Comparison of ENCODE assay signal across 18 cellular contexts in the genomic region with DNA sequence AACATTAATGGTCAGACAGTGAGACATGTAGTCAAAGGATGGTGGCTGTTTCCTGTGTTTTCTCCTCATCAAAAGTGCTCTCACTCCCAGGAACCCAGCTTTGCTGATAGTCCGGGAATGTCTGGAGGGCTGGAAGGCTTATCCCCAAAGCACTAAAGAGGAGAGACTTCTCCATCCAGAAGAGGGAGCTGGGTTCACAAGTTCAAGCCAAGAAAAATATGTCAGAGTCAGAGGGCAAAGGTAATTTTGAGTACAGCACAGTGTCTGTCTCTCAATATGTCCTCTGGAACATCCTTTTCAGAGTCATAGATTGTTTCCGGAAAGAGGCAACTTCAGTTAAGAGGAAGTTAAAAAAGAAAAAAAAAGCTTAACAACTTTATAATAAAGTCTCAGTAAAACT.
DNase-seq lines count a peak whose midpoint lies in the region; ATAC-seq and TF ChIP-seq lines count a peak whose summit lies in the region.
"Had no signal": no experiment of that assay in that cellular context is flagged by ENCODE, and none has a peak within 500 bp of the region (broad histone marks: within the 10 kb centered on the region; RNA-seq: fewer than 3 reads in every experiment).

No MANE protein-coding gene starts in this region.

- no peaks in the 10 kb centered on the region for H3K79me1 ChIP-seq in mesendoderm (ENCODE audit: low read length)

- H3K27me3 ChIP-seq in PC-3 (ENCODE audit: low read length) (no peaks in the 10 kb centered on the region), cardiac muscle cell (no peaks in the 10 kb centered on the region), mesendoderm (ENCODE audit: insufficient read depth, low read length, poor library complexity) (no peaks in the 10 kb centered on the region)
- H3K27me3 ChIP-seq: testis had no signal

- no peak overlapping the region for H3K23ac ChIP-seq in mesendoderm (ENCODE audit: low read length)

- DNase-seq in EH (ENCODE audit: low read depth) = peak; percentile 15
- no peak for DNase-seq in PC-3
- peak; percentile 23 to 44 for DNase-seq in cardiac muscle cell (ENCODE audit: low read depth in 1 of 2, low spot score in 1 of 2)
- DNase-seq in mesendoderm = peak; percentile 63
- no peak for DNase-seq in stimulated activated CD4-positive, alpha-beta T cell treated with anti-CD3 and anti-CD28 coated beads, Interleukin-15, amount 100 ng/mL, for 24 hours
- DNase-seq in activated gamma-delta T cell treated with Interleukin-2 at 50 U/mL for 16 hours = no peak
- DNase-seq in globus pallidus (ENCODE audit: low spot score) = no peak
- DNase-seq: activated gamma-delta T cell; CD4-positive, CD25-positive, alpha-beta regulatory T cell; DMS153; effector CD8-positive, alpha-beta T cell; HFFc6; hypothalamus; kidney glomerular epithelial cell; NCI-H1092 treated with DMSO at 0.1 percent for 48 hours; T-cell; testis had no signal

- intact Hi-C loops in PC-3 (cut with micrococcal nuclease) = no loop called here

- no peaks in the 10 kb centered on the region for H3F3A ChIP-seq in PC-3 (ENCODE audit: low read length, unreplicated experiment)

- H2AK5ac ChIP-seq in mesendoderm (ENCODE audit: low read length) = no peak overlapping the region

- no peaks in the 10 kb centered on the region for H3K9me2 ChIP-seq in PC-3 (replicated peaks; ENCODE audit: low read length)

- no peak overlapping the region for H2BK120ac ChIP-seq in mesendoderm (ENCODE audit: low read depth, low read length)

- no peaks in the 10 kb centered on the region for H3K36me3 ChIP-seq in PC-3 (ENCODE audit: low read depth, low read length)
- H3K36me3 ChIP-seq in cardiac muscle cell = no peaks in the 10 kb centered on the region
- H3K36me3 ChIP-seq in mesendoderm (ENCODE audit: control insufficient read depth, insufficient read depth, low read length) = no peaks in the 10 kb centered on the region

- H4K8ac ChIP-seq in mesendoderm (ENCODE audit: low read depth, low read length) = no peak overlapping the region

- no peak overlapping the region for H3K56ac ChIP-seq in mesendoderm (ENCODE audit: low read length)

- no peak overlapping the region for H2BK5ac ChIP-seq in mesendoderm (ENCODE audit: low read length)

- H3K4me1 ChIP-seq in PC-3 (ENCODE audit: insufficient read depth, low read length) (peaks cover 6% of the 10 kb centered on the region; the same call in 1 of the 2 replicates), cardiac muscle cell (ENCODE audit: low read depth) (peaks cover 16% of the 10 kb centered on the region), mesendoderm (ENCODE audit: control insufficient read depth, low read depth, low read length) (no peaks in the 10 kb centered on the region)
- H3K4me1 ChIP-seq: testis had no signal

- H3K9ac ChIP-seq in PC-3 (ENCODE audit: low read length) (no peak overlapping the region), mesendoderm (ENCODE audit: low read length) (no peak overlapping the region)

- BruUV-seq in PC-3 (replicated peaks; lab: Mats Ljungman, UMichigan) = no TSS peak

- POLR2A ChIA-PET in PC-3 (lab: Charles Lee; ENCODE audit: unreplicated experiment) = interaction anchor here (0.6 to 0.7 kb wide), 2 partner anchors 39 to 1281 kb away, joined by 3 to 4 read pairs; no protein-coding TSS in a partner anchor

- no peak overlapping the region for H3K18ac ChIP-seq in mesendoderm (ENCODE audit: low read length)

- ATAC-seq in PC-3 (no peak), HG03432 (IDR thresholded peaks at IDR 0.05; ENCODE audit: unreplicated experiment) (no peak)
- ATAC-seq: T-cell had no signal

- no peak overlapping the region for H2AFZ ChIP-seq in PC-3 (ENCODE audit: low read length)

- H2BK15ac ChIP-seq in mesendoderm (replicated peaks; ENCODE audit: low read depth) = no peak overlapping the region

- H3K79me2 ChIP-seq in PC-3 (ENCODE audit: low read length) (no peaks in the 10 kb centered on the region), mesendoderm (ENCODE audit: control insufficient read depth, insufficient read depth, low read length) (no peaks in the 10 kb centered on the region)

- TF ChIP-seq CTCF in PC-3 (conservative IDR thresholded peaks at IDR 0.05; ENCODE audit: low read depth, low read length) (0 out of 2 replicates have a peak, but pooled peaks have one; percentile 23), cardiac muscle cell (IDR thresholded peaks at IDR 0.05; ENCODE audit: low read depth, low read length) (peak; percentile 7)

- WGBS in mesendoderm (ENCODE audit: extremely low coverage, insufficient coverage, low lambda C conversion rate) = no CpG with 5 or more reads among the region's 2 CpGs

- no peak overlapping the region for H3K4me3 ChIP-seq in PC-3 (ENCODE audit: low read length)
- no peak overlapping the region for H3K4me3 ChIP-seq in cardiac muscle cell
- H3K4me3 ChIP-seq in mesendoderm (ENCODE audit: low read length) = no peak overlapping the region
- H3K4me3 ChIP-seq: testis had no signal

- H3K4ac ChIP-seq in mesendoderm (ENCODE audit: low read depth, low read length) = no peak overlapping the region

- H3K9me3 ChIP-seq in PC-3 (ENCODE audit: low read length) = no peaks in the 10 kb centered on the region
- H3K9me3 ChIP-seq in cardiac muscle cell (ENCODE audit: low read depth) = no peaks in the 10 kb centered on the region
- H3K9me3 ChIP-seq: testis had no signal

- H3K4me2 ChIP-seq in PC-3 (ENCODE audit: low read length) (no peak overlapping the region), mesendoderm (ENCODE audit: low read length) (no peak overlapping the region)

- H4K5ac ChIP-seq in mesendoderm (ENCODE audit: low read length) = no peak overlapping the region

- H3K27ac ChIP-seq in PC-3 (ENCODE audit: low read length) (no peak overlapping the region), cardiac muscle cell (no peak overlapping the region), mesendoderm (ENCODE audit: low read depth, low read length) (no peak overlapping the region)

- H4K20me1 ChIP-seq in PC-3 (ENCODE audit: low read length) = no peaks in the 10 kb centered on the region

- CTCF ChIA-PET in PC-3 (lab: Charles Lee) = no interaction called here

Comparison
In these comparisons a context has a peak if more than half of its experiments do, and no peak if none do; other contexts are left out.
1. DNase-seq: peak in EH (single experiment), cardiac muscle cell (2 of 2) and mesendoderm (single experiment); none in PC-3 (single experiment), stimulated activated CD4-positive, alpha-beta T cell treated with anti-CD3 and anti-CD28 coated beads, Interleukin-15, amount 100 ng/mL, for 24 hours (single experiment), activated gamma-delta T cell treated with Interleukin-2 at 50 U/mL for 16 hours (single experiment) and globus pallidus (single experiment).